ENCODE assay signal across 15 cellular contexts in the genomic region with DNA sequence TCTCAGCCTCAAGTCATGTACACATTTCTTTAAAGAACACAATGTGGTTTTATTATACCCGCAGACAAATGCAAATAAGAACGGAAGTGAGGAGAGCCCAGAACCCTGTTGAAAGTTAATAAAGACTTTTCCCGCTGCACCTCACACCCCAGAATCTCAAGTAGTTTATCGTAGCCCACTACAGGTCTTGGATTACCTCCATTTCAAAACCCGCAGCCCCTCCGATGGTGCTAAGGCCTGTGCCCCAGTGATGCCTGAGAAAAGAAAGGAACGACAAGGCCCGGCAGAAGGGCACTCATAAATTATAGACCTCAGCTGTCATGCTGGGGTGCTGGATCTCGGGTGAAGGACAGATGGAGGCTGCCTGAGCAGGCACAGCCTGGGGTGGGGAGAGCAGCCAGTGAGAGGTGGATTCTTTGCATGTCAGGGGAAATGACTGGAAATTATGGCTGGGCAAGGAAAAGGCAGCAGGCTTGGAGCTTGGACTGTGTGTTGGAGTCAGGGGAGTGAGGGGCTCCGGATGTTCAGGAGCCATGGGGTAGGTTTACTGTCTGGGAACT.
"Had no signal": no experiment of that assay in that cellular context is flagged by ENCODE, and none has a peak within 500 bp of the region (broad histone marks: within the 10 kb centered on the region; RNA-seq: fewer than 3 reads in every experiment).

No MANE protein-coding gene starts in this region.

- ATAC-seq: activated CD8-positive, alpha-beta memory T cell treated with anti-CD3 and anti-CD28 coated beads, Interleukin-2, amount 10 ng/mL, durations not matched to agents 7 days and 5 days; esophagus mucosa; natural killer cell; right lobe of liver; stimulated activated naive CD8-positive, alpha-beta T cell treated with anti-CD3 and anti-CD28 coated beads, Interleukin-15, amount 100 ng/mL, for 72 hours; T-cell had no signal

- DNase-seq: activated CD4-positive, alpha-beta memory T cell treated with anti-CD3 and anti-CD28 coated beads for 36 hours; activated CD4-positive, alpha-beta T cell treated with anti-CD3 and anti-CD28 coated beads for 1 hour; activated CD8-positive, alpha-beta memory T cell treated with anti-CD3 and anti-CD28 coated beads, Interleukin-2, amount 10 ng/mL, durations not matched to agents 7 days and 5 days; activated naive CD4-positive, alpha-beta T cell treated with anti-CD3 and anti-CD28 coated beads, Interleukin-2, amount 10 ng/mL, durations not matched to agents 7 days and 5 days; activated T-cell treated with anti-CD3 and anti-CD28 coated beads, Interleukin-2, amount 50 U/mL, for 1 hour; hypothalamus; kidney; left ventricle myocardium inferior; natural killer cell; right lobe of liver; stimulated activated naive CD8-positive, alpha-beta T cell treated with anti-CD3 and anti-CD28 coated beads, Interleukin-15, amount 100 ng/mL, for 72 hours; T-cell; T1000 had no signal

- H3K27me3 Mint-ChIP-seq: activated CD4-positive, alpha-beta memory T cell treated with anti-CD3 and anti-CD28 coated beads for 36 hours; activated CD8-positive, alpha-beta memory T cell treated with anti-CD3 and anti-CD28 coated beads, Interleukin-2, amount 10 ng/mL, durations not matched to agents 7 days and 5 days; activated naive CD4-positive, alpha-beta T cell treated with anti-CD3 and anti-CD28 coated beads, Interleukin-2, amount 10 ng/mL, durations not matched to agents 7 days and 5 days; stimulated activated naive CD8-positive, alpha-beta T cell treated with anti-CD3 and anti-CD28 coated beads, Interleukin-15, amount 100 ng/mL, for 72 hours; T-cell had no signal

- H3K4me3 Mint-ChIP-seq: activated CD4-positive, alpha-beta memory T cell treated with anti-CD3 and anti-CD28 coated beads for 36 hours; activated CD8-positive, alpha-beta memory T cell treated with anti-CD3 and anti-CD28 coated beads, Interleukin-2, amount 10 ng/mL, durations not matched to agents 7 days and 5 days; activated naive CD4-positive, alpha-beta T cell treated with anti-CD3 and anti-CD28 coated beads, Interleukin-2, amount 10 ng/mL, durations not matched to agents 7 days and 5 days; natural killer cell; stimulated activated naive CD8-positive, alpha-beta T cell treated with anti-CD3 and anti-CD28 coated beads, Interleukin-15, amount 100 ng/mL, for 72 hours; T-cell; type B pancreatic cell had no signal

- H3K27ac Mint-ChIP-seq: activated CD4-positive, alpha-beta memory T cell treated with anti-CD3 and anti-CD28 coated beads for 36 hours; activated CD8-positive, alpha-beta memory T cell treated with anti-CD3 and anti-CD28 coated beads, Interleukin-2, amount 10 ng/mL, durations not matched to agents 7 days and 5 days; activated naive CD4-positive, alpha-beta T cell treated with anti-CD3 and anti-CD28 coated beads, Interleukin-2, amount 10 ng/mL, durations not matched to agents 7 days and 5 days; natural killer cell; stimulated activated naive CD8-positive, alpha-beta T cell treated with anti-CD3 and anti-CD28 coated beads, Interleukin-15, amount 100 ng/mL, for 72 hours; T-cell; type B pancreatic cell had no signal

- H3K4me1 Mint-ChIP-seq: activated CD8-positive, alpha-beta memory T cell treated with anti-CD3 and anti-CD28 coated beads, Interleukin-2, amount 10 ng/mL, durations not matched to agents 7 days and 5 days; activated naive CD4-positive, alpha-beta T cell treated with anti-CD3 and anti-CD28 coated beads, Interleukin-2, amount 10 ng/mL, durations not matched to agents 7 days and 5 days; natural killer cell; stimulated activated naive CD8-positive, alpha-beta T cell treated with anti-CD3 and anti-CD28 coated beads, Interleukin-15, amount 100 ng/mL, for 72 hours; T-cell had no signal

- H3K9me3 Mint-ChIP-seq: activated CD4-positive, alpha-beta memory T cell treated with anti-CD3 and anti-CD28 coated beads for 36 hours; type B pancreatic cell had no signal

- H3K36me3 Mint-ChIP-seq: activated CD4-positive, alpha-beta memory T cell treated with anti-CD3 and anti-CD28 coated beads for 36 hours; activated CD8-positive, alpha-beta memory T cell treated with anti-CD3 and anti-CD28 coated beads, Interleukin-2, amount 10 ng/mL, durations not matched to agents 7 days and 5 days; activated naive CD4-positive, alpha-beta T cell treated with anti-CD3 and anti-CD28 coated beads, Interleukin-2, amount 10 ng/mL, durations not matched to agents 7 days and 5 days; natural killer cell; T-cell; type B pancreatic cell had no signal
